1 cellular context compared by ENCODE assay signal in the genomic region with DNA sequence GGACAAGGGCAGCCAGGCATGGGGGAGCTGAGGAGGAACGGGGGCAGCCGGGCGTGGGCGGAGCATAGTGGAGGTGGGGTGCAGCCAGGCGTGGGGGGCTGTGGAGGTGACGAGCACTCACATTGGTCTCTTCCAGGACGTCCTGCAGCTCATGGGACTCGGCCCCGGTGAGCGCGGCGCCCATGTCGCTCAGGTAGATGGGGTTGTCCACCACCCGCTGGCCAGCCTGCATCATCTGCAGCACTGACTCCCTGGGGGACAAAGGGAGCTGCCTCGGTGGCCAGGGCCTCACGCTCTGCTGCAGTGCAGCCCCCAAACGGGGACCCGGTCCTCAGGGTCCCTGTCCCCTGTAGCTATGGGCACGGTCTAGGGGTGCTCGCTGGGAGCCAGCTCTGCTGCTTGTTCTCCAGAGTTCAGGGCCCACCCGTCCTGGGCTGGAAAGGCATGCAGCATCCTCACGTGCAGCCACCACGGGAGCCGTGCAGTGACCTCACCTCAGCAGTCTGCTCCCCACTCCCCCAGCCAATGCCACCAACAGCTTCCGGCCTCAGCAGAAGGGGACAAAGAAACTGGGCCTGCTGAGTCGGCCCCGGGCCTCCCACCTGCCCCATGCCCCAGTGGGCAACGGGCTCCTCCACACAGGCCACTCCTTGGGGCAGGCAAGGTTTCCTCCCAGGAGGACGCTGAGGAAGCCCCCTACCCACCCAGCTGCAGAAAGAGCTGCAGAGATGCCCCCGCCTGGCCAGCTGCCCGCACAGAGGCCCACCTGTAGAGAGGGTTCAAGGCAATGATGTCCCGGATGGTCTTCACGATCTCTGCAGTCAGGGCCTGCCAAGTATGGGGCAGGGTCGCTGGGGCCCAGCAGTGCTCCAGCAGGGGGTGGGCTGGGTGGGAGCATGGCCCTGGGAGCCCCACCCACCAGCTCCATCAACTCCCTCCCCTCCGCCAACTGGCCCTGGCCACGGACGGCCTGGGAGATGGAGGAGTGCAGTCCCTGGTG.
TF ChIP-seq lines count a peak whose summit lies in the region.

No MANE protein-coding gene starts in this region.

TF ChIP-seq in endothelial cell of umbilical vein, 7 proteins besides CTCF, POLR2A, EP300 and RAD21:
- TF ChIP-seq MAX (IDR thresholded peaks at IDR 0.05; ENCODE audit: insufficient read depth, insufficient read length) (no peak), POLR2AphosphoS5 (IDR thresholded peaks at IDR 0.05; ENCODE audit: insufficient read depth, low read depth, low read length) (peak; percentile 4), GATA2 (IDR thresholded peaks at IDR 0.05; ENCODE audit: insufficient read depth, insufficient read length, low read depth, low read length) (no peak), JUN (IDR thresholded peaks at IDR 0.05; ENCODE audit: borderline replicate concordance, insufficient read depth, insufficient read length, low read depth) (no peak), EZH2 (IDR thresholded peaks at IDR 0.05; ENCODE audit: borderline replicate concordance, low read depth, low read length, severe bottlenecking) (no peak)
